In the genomic region with DNA sequence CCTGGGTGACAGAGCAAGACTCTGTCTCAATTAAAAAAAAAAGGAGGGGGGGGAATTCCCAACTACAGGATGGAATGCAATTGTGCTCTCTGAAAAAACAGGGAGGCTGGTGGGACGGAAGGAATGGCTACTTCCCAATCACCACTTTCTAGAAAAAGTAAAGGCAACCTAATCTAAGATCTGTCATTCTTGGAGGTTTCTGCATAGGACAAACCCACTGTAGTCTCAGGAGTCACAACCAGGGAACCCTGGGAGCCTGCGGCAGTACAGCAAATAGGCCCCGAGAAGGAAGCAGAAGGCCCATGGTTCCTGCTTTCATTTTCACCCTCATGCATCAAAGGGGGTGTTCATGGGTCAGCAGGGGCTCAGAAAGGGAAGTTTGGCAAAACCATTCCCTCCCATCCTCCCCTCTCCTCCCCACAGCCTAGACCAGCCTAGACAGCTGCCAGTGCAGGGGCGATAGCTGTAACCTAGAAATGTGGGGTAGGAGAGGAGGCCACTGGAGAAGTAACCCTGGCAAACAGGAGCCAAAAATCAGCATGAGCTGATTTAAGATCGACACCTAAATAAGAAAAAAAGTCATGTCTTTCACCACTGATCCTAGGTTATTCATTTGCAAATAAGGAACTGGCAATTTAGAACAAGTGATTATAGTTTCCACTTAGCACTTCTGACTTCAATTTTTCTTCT, we compare ENCODE assay signal across 9 cellular contexts. TPM values are rescaled to one million over a fixed set of nuclear protein-coding genes. Genes with fewer than 3 reads are reported as not detected.
DNase-seq lines count a peak whose midpoint lies in the region; ATAC-seq and TF ChIP-seq lines count a peak whose summit lies in the region.
"Had no signal": no experiment of that assay in that cellular context is flagged by ENCODE, and none has a peak within 500 bp of the region (broad histone marks: within the 10 kb centered on the region; RNA-seq: fewer than 3 reads in every experiment).

No MANE protein-coding gene starts in this region.

- H3K27ac ChIP-seq in SK-N-SH (ENCODE audit: low read depth in 2 of 2, low read length in 1 of 2): no peak overlapping the region
- no peak overlapping the region for H3K27ac ChIP-seq in uterus
- H3K27ac ChIP-seq: epithelial cell of prostate had no signal

- H3K9me2 ChIP-seq in SK-N-SH: no peaks in the 10 kb centered on the region

- DNase-seq in SK-N-SH (no peak), inferior parietal cortex (ENCODE audit: extremely low spot score) (peak; percentile 15), uterus (no peak), T1000 (lab: John Stamatoyannopoulos, UW) (no peak), SW480 (ENCODE audit: low spot score) (no peak)
- DNase-seq in stimulated activated CD4-positive, alpha-beta T cell treated with anti-CD3 and anti-CD28 coated beads, Interleukin-4, amount 100 ng/mL, for 4 hours: no peak

- H3K4me1 ChIP-seq in SK-N-SH (ENCODE audit: control insufficient read depth in 1 of 2, insufficient read depth in 2 of 2, low read depth in 1 of 2, low read length in 1 of 2) (no peaks in the 10 kb centered on the region), uterus (no peaks in the 10 kb centered on the region)

- H3F3A ChIP-seq in SK-N-SH (replicated peaks; ENCODE audit: insufficient read depth): no peaks in the 10 kb centered on the region

- H3K27me3 ChIP-seq in SK-N-SH (ENCODE audit: insufficient read depth) (peaks cover 8% of the 10 kb centered on the region; the same call in 1 of the 2 replicates), uterus (no peaks in the 10 kb centered on the region)

- H2AFZ ChIP-seq in SK-N-SH (ENCODE audit: low read depth): 0 out of 2 replicates have a peak overlapping the region, but pooled peaks have one; percentile 31

- no peak overlapping the region for H3K4me2 ChIP-seq in SK-N-SH

- TF ChIP-seq RAD21 in SK-N-SH (IDR thresholded peaks at IDR 0.05; ENCODE audit: low read length): no peak

- no peaks in the 10 kb centered on the region for H3K79me2 ChIP-seq in SK-N-SH (ENCODE audit: insufficient read depth)

- ATAC-seq in GM18870 (IDR thresholded peaks at IDR 0.05; ENCODE audit: unreplicated experiment) (peak; percentile 69), HG02678 (IDR thresholded peaks at IDR 0.05; ENCODE audit: unreplicated experiment) (peak; percentile 90)

- no peak overlapping the region for H3K9ac ChIP-seq in SK-N-SH

- no peak for TF ChIP-seq POLR2A in uterus (IDR thresholded peaks at IDR 0.05)

- H3K9me3 ChIP-seq in SK-N-SH (no peaks in the 10 kb centered on the region), uterus (peaks cover 0 to 3% of the 10 kb centered on the region in 2 donors)

- CTCF ChIA-PET in SK-N-SH (lab: Yijun Ruan, JAX): no interaction called here

- no peaks in the 10 kb centered on the region for H3K36me3 ChIP-seq in SK-N-SH (replicated peaks in 1 of 2; ENCODE audit: control insufficient read depth in 1 of 2, insufficient read depth in 2 of 2, low read length in 1 of 2)
- H3K36me3 ChIP-seq in uterus: no peaks in the 10 kb centered on the region

- TF ChIP-seq CTCF in SK-N-SH (IDR thresholded peaks at IDR 0.05) (no peak), uterus (IDR thresholded peaks at IDR 0.05) (no peak)

- 65% methylated on average over 5 of the region's 5 CpGs for WGBS in SK-N-SH (ENCODE audit: low lambda C conversion rate)

- intact Hi-C loops in uterus (cut with DNase I; ENCODE audit: low total_unique reads): no loop called here

- H3K4me3 ChIP-seq in SK-N-SH (ENCODE audit: low read depth in 2 of 2, low read length in 1 of 2) (no peak overlapping the region), uterus (no peak overlapping the region)

- TF ChIP-seq EP300 in SK-N-SH (IDR thresholded peaks at IDR 0.05; ENCODE audit: borderline replicate concordance in 1 of 2, low read depth in 1 of 2, low read length in 1 of 2): no peak

- no peaks in the 10 kb centered on the region for H4K20me1 ChIP-seq in SK-N-SH (ENCODE audit: insufficient read depth)

- POLR2A ChIA-PET in SK-N-SH (lab: Yijun Ruan, JAX): no interaction called here

TF ChIP-seq in SK-N-SH, 30 proteins besides CTCF, POLR2A, EP300 and RAD21:
- TF ChIP-seq, protein P1, sequence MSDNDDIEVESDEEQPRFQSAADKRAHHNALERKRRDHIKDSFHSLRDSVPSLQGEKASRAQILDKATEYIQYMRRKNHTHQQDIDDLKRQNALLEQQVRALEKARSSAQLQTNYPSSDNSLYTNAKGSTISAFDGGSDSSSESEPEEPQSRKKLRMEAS (IDR thresholded peaks at IDR 0.05; ENCODE audit: low read depth): no peak
- TF ChIP-seq GATA2 (CRISPR knock-in tag; IDR thresholded peaks at IDR 0.05): no peak
- TF ChIP-seq RFX5 (IDR thresholded peaks at IDR 0.05; ENCODE audit: low read length): no peak
- TF ChIP-seq CHD2 (IDR thresholded peaks at IDR 0.05; ENCODE audit: low read length, partially characterized antibody): no peak
- TF ChIP-seq, protein P2, sequence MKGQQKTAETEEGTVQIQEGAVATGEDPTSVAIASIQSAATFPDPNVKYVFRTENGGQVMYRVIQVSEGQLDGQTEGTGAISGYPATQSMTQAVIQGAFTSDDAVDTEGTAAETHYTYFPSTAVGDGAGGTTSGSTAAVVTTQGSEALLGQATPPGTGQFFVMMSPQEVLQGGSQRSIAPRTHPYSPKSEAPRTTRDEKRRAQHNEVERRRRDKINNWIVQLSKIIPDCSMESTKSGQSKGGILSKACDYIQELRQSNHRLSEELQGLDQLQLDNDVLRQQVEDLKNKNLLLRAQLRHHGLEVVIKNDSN (IDR thresholded peaks at IDR 0.05; ENCODE audit: borderline replicate concordance, low read depth): no peak
- no peak for TF ChIP-seq NRF1 (IDR thresholded peaks at IDR 0.05; ENCODE audit: low read depth, low read length)
- TF ChIP-seq FOXM1 (IDR thresholded peaks at IDR 0.05; ENCODE audit: low read depth): no peak
- no peak for TF ChIP-seq GABPA (IDR thresholded peaks at IDR 0.05; ENCODE audit: low read depth)

RNA-seq across cellular contexts. Expression of gene TRABD2A, which starts 48.0 kb away (rescaled TPM):
- 3.0 and 3.8 TPM in 2 replicates for polyA plus RNA-seq in SK-N-SH (2012; rRNA removed)
- polyA plus RNA-seq in SK-N-SH (2012; cell fraction: cytosol; rRNA removed): 2.4 and 3.6 TPM in 2 replicates
- polyA plus RNA-seq in SK-N-SH (2012; cell fraction: nucleus; rRNA removed): 2.2 TPM in 2 replicates
- 1 to 10 TPM in 1 of 4 donors, under 1 TPM in 2, not detected in 1; 0.14 to 3.0 (median 0.29) TPM for total RNA-seq in uterus
